Comparison of ENCODE assay signal across 22 cellular contexts in the genomic region with DNA sequence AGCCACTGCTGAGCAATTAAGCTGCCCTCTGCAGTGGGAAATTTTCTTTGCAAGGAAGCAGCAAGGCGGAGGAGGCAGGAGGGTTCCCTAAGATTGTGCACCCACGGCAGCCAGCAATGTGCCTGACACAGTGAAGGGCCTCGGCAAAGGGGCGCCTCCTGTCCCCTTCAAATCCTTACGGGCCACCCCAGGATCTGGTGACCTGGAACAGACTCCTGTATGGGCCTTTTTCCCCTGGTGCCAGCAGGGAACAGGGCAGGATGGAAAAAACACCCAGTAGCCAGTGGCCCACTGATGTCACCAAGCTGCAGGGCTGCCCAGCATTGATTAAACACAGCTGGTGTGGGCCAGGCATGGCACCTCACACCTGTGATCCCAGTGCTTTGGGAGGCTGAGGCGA.
"Had no signal": no experiment of that assay in that cellular context is flagged by ENCODE, and none has a peak within 500 bp of the region (broad histone marks: within the 10 kb centered on the region; RNA-seq: fewer than 3 reads in every experiment).

No MANE protein-coding gene starts in this region.

- H3K4me3 ChIP-seq: cardiac muscle cell, dorsolateral prefrontal cortex, neural progenitor cell, psoas muscle, tibial artery had no signal

- H3K9me3 ChIP-seq: psoas muscle, tibial artery had no signal

- H3K4me1 ChIP-seq: neural progenitor cell, psoas muscle had no signal

- DNase-seq: activated CD4-positive, alpha-beta T cell treated with anti-CD3 and anti-CD28 coated beads for 1 hour; activated CD8-positive, alpha-beta memory T cell treated with anti-CD3 and anti-CD28 coated beads for 24 hours; activated CD8-positive, alpha-beta memory T cell treated with anti-CD3 and anti-CD28 coated beads, Interleukin-2, amount 50 U/mL, for 48 hours; activated gamma-delta T cell treated with Interleukin-2 at 50 U/mL for 16 hours; activated naive CD8-positive, alpha-beta T cell treated with anti-CD3 and anti-CD28 coated beads for 36 hours; activated T-cell treated with anti-CD3 and anti-CD28 coated beads, Interleukin-2, amount 50 U/mL, for 72 hours; amniotic stem cell; foreskin fibroblast; hippocampal formation; naive thymus-derived CD4-positive, alpha-beta T cell; psoas muscle; stimulated activated naive CD4-positive, alpha-beta T cell treated with Interleukin-2 at 50 U/mL for 16 hours; SW 1271; T-helper 2 cell; tibial artery had no signal

- H3K27me3 ChIP-seq: cardiac muscle cell, dorsolateral prefrontal cortex had no signal

- H3K27ac ChIP-seq: cardiac muscle cell, epithelial cell of prostate, neural progenitor cell, psoas muscle, tibial artery, VCaP had no signal

- ATAC-seq: activated T-cell treated with anti-CD3 and anti-CD28 coated beads, Interleukin-2, amount 50 U/mL, for 72 hours; left lobe of liver; naive thymus-derived CD4-positive, alpha-beta T cell; psoas muscle; sciatic nerve had no signal

- H3K36me3 ChIP-seq: cardiac muscle cell, neural progenitor cell, tibial artery had no signal
